ENCODE assay signal across 8 cellular contexts in genomic region chr21:36989699-36990507, GRCh38. TPM values are rescaled to one million over a fixed set of nuclear protein-coding genes. Genes with fewer than 3 reads are reported as not detected.
DNase-seq lines count a peak whose midpoint lies in the region; ATAC-seq and TF ChIP-seq lines count a peak whose summit lies in the region.

No MANE protein-coding gene starts in this region.

- peak overlapping the region; percentile 89 for H3K27ac Mint-ChIP-seq in activated T-helper 2 cell treated with anti-CD3 and anti-CD28 coated beads, Interferon-gamma antibody, Interleukin-2, Interleukin-4, amounts not matched to agents 10 μg/mL and 5 μg/mL and 100 μg/mL, durations not matched to agents 14 hours and 24 hours and 36 hours
- peak overlapping the region; percentile 85 to 87 for H3K27ac Mint-ChIP-seq in natural killer cell treated with Interleukin-12 subunit alpha and Interleukin-12 subunit beta and Interleukin-15 and Interleukin-18, amount 100 ng/mL, for 72 hours

- H3K4me1 ChIP-seq in ES-I3 (ENCODE audit: insufficient read depth, low read length): peaks cover 8% of the 10 kb centered on the region; the same call in 1 of the 2 replicates

- peaks cover 6% of the 10 kb centered on the region for H3K36me3 Mint-ChIP-seq in activated T-helper 2 cell treated with anti-CD3 and anti-CD28 coated beads, Interferon-gamma antibody, Interleukin-2, Interleukin-4, amounts not matched to agents 10 μg/mL and 5 μg/mL and 100 μg/mL, durations not matched to agents 14 hours and 24 hours and 36 hours (ENCODE audit: low read depth)
- H3K36me3 Mint-ChIP-seq in natural killer cell treated with Interleukin-12 subunit alpha and Interleukin-12 subunit beta and Interleukin-15 and Interleukin-18, amount 100 ng/mL, for 72 hours: no peaks in the 10 kb centered on the region

- H3K27me3 Mint-ChIP-seq in activated T-helper 2 cell treated with anti-CD3 and anti-CD28 coated beads, Interferon-gamma antibody, Interleukin-2, Interleukin-4, amounts not matched to agents 10 μg/mL and 5 μg/mL and 100 μg/mL, durations not matched to agents 14 hours and 24 hours and 36 hours (ENCODE audit: low read depth): no peaks in the 10 kb centered on the region
- H3K27me3 Mint-ChIP-seq in natural killer cell treated with Interleukin-12 subunit alpha and Interleukin-12 subunit beta and Interleukin-15 and Interleukin-18, amount 100 ng/mL, for 72 hours: no peaks in the 10 kb centered on the region

- H3K9ac ChIP-seq in ES-I3 (ENCODE audit: low read depth, low read length): peak overlapping the region; percentile 89

- peak; percentile 97 to 98 for ATAC-seq in natural killer cell treated with Interleukin-12 subunit alpha and Interleukin-12 subunit beta and Interleukin-15 and Interleukin-18, amount 100 ng/mL, for 72 hours

- intact Hi-C loops in activated T-helper 2 cell treated with anti-CD3 and anti-CD28 coated beads, Interferon-gamma antibody, Interleukin-2, Interleukin-4, amounts not matched to agents 10 μg/mL and 5 μg/mL and 100 μg/mL, durations not matched to agents 14 hours and 24 hours and 36 hours (cut with micrococcal nuclease): loop anchor here (1.0 to 5.0 kb wide), 3 partner anchors 13 to 377 kb away; partner anchors contain the start of genes DYRK1A, PIGP and TTC3

- TF ChIP-seq CTCF in LNCAP (IDR thresholded peaks at IDR 0.05) (peak; percentile 94), fibroblast of mammary gland (conservative IDR thresholded peaks at IDR 0.05; ENCODE audit: control insufficient read depth, insufficient read depth, low read depth, low read length) (no peak)

- H3K36me3 ChIP-seq in ES-I3 (ENCODE audit: insufficient read depth, low read length): no peaks in the 10 kb centered on the region

- peak overlapping the region; percentile 51 for H3K4me3 ChIP-seq in fibroblast of mammary gland (ENCODE audit: control insufficient read depth, low read depth, low read length)

- H3K4me3 Mint-ChIP-seq in activated T-helper 2 cell treated with anti-CD3 and anti-CD28 coated beads, Interferon-gamma antibody, Interleukin-2, Interleukin-4, amounts not matched to agents 10 μg/mL and 5 μg/mL and 100 μg/mL, durations not matched to agents 14 hours and 24 hours and 36 hours (ENCODE audit: low read depth): peak overlapping the region; percentile 78
- H3K4me3 Mint-ChIP-seq in natural killer cell treated with Interleukin-12 subunit alpha and Interleukin-12 subunit beta and Interleukin-15 and Interleukin-18, amount 100 ng/mL, for 72 hours: peak overlapping the region; percentile 97

- H3K9me3 ChIP-seq in ES-I3 (ENCODE audit: control insufficient read depth, insufficient read depth, low read length): no peaks in the 10 kb centered on the region; the same call in none of the 2 replicates

- peak; percentile 86 for DNase-seq in H4 (ENCODE audit: low spot score)
- peak; percentile 98 for DNase-seq in RPMI8226
- peak; percentile 86 for DNase-seq in activated T-helper 2 cell treated with anti-CD3 and anti-CD28 coated beads, Interferon-gamma antibody, Interleukin-2, Interleukin-4, amounts not matched to agents 10 μg/mL and 5 μg/mL and 100 μg/mL, durations not matched to agents 14 hours and 24 hours and 36 hours (ENCODE audit: low spot score)
- DNase-seq in fibroblast of mammary gland (ENCODE audit: low read depth): peak; percentile 85
- peak; percentile 98 for DNase-seq in natural killer cell treated with Interleukin-12 subunit alpha and Interleukin-12 subunit beta and Interleukin-15 and Interleukin-18, amount 100 ng/mL, for 72 hours (ENCODE audit: low spot score)
- peak; percentile 84 for DNase-seq in stimulated activated naive CD4-positive, alpha-beta T cell treated with Interleukin-2 at 50 U/mL for 16 hours (lab: John Stamatoyannopoulos, UW)

- H3K9me3 Mint-ChIP-seq in activated T-helper 2 cell treated with anti-CD3 and anti-CD28 coated beads, Interferon-gamma antibody, Interleukin-2, Interleukin-4, amounts not matched to agents 10 μg/mL and 5 μg/mL and 100 μg/mL, durations not matched to agents 14 hours and 24 hours and 36 hours: no peaks in the 10 kb centered on the region
- H3K9me3 Mint-ChIP-seq in natural killer cell treated with Interleukin-12 subunit alpha and Interleukin-12 subunit beta and Interleukin-15 and Interleukin-18, amount 100 ng/mL, for 72 hours: no peaks in the 10 kb centered on the region

- peaks cover 28% of the 10 kb centered on the region for H3K4me1 Mint-ChIP-seq in activated T-helper 2 cell treated with anti-CD3 and anti-CD28 coated beads, Interferon-gamma antibody, Interleukin-2, Interleukin-4, amounts not matched to agents 10 μg/mL and 5 μg/mL and 100 μg/mL, durations not matched to agents 14 hours and 24 hours and 36 hours (ENCODE audit: low read depth)
- peaks cover 14 to 20% of the 10 kb centered on the region in 2 donors for H3K4me1 Mint-ChIP-seq in natural killer cell treated with Interleukin-12 subunit alpha and Interleukin-12 subunit beta and Interleukin-15 and Interleukin-18, amount 100 ng/mL, for 72 hours (ENCODE audit: low read depth in 2 of 2)

RNA-seq across cellular contexts. Expression of gene RIPPLY3, which starts 16.6 kb away (rescaled TPM):
- not detected in 2 replicates for total RNA-seq in H4 (2014; rRNA removed; shearing (Covaris generic))
- total RNA-seq in activated T-helper 2 cell treated with anti-CD3 and anti-CD28 coated beads, Interferon-gamma antibody, Interleukin-2, Interleukin-4, amounts not matched to agents 10 μg/mL and 5 μg/mL and 100 μg/mL, durations not matched to agents 14 hours and 24 hours and 36 hours: 0.21 TPM in 1 of 2 replicates, not detected in the other
- not detected for total RNA-seq in natural killer cell treated with Interleukin-12 subunit alpha and Interleukin-12 subunit beta and Interleukin-15 and Interleukin-18, amount 100 ng/mL, for 72 hours

RNA-seq across cellular contexts. Expression of gene HLCS, which starts 23.4 kb away (rescaled TPM):
- total RNA-seq in H4 (2014; rRNA removed; shearing (Covaris generic)): 26.0 and 31.7 TPM in 2 replicates
- total RNA-seq in activated T-helper 2 cell treated with anti-CD3 and anti-CD28 coated beads, Interferon-gamma antibody, Interleukin-2, Interleukin-4, amounts not matched to agents 10 μg/mL and 5 μg/mL and 100 μg/mL, durations not matched to agents 14 hours and 24 hours and 36 hours: 17.2 and 18.7 TPM in 2 replicates
- total RNA-seq in natural killer cell treated with Interleukin-12 subunit alpha and Interleukin-12 subunit beta and Interleukin-15 and Interleukin-18, amount 100 ng/mL, for 72 hours: 10 to 100 TPM; 16.1 to 30.7 TPM

Comparison
In these comparisons a context has a peak if more than half of its experiments do, and no peak if none do; other contexts are left out.
1. Peak in every context shown above with its lines: DNase-seq, ATAC-seq and H3K4me3 ChIP-seq.